12 cellular contexts compared by ENCODE assay signal in genomic region chr17:46045639-46046038, GRCh38. TPM values are rescaled to one million over a fixed set of nuclear protein-coding genes. Genes with fewer than 3 reads are reported as not detected.
DNase-seq lines count a peak whose midpoint lies in the region; ATAC-seq, FAIRE-seq and TF ChIP-seq lines count a peak whose summit lies in the region.
"Had no signal": no experiment of that assay in that cellular context is flagged by ENCODE, and none has a peak within 500 bp of the region (broad histone marks: within the 10 kb centered on the region; RNA-seq: fewer than 3 reads in every experiment).

No MANE protein-coding gene starts in this region.

- H3K4me2 ChIP-seq in A549 (no peak overlapping the region), mesenchymal stem cell (ENCODE audit: low read length, poor library complexity, severe bottlenecking) (no peak overlapping the region)
- H3K4me2 ChIP-seq: BLaER1 treated with 17β-estradiol and CSF1 and Interleukin-3, amounts not matched to agents 10 nM and 100 nM had no signal

- no peak overlapping the region for H2BK5ac ChIP-seq in mesenchymal stem cell (ENCODE audit: low read depth, low read length, poor library complexity, severe bottlenecking)

- no peak overlapping the region for H3K4me3 ChIP-seq in A549
- no peak overlapping the region for H3K4me3 ChIP-seq in HUES48 (ENCODE audit: low read depth, low read length)
- no peak overlapping the region for H3K4me3 ChIP-seq in mesenchymal stem cell (ENCODE audit: insufficient read depth in 1 of 2, low read depth in 1 of 2, low read length in 2 of 2)
- H3K4me3 ChIP-seq: BLaER1 treated with 17β-estradiol and CSF1 and Interleukin-3, amounts not matched to agents 10 nM and 100 nM; thoracic aorta had no signal

- WGBS in A549 (ENCODE audit: missing lambda C conversion rate) = 71% methylated on average over 3 of the region's 3 CpGs
- WGBS in mesenchymal stem cell = 96% methylated on average over 1 of the region's 3 CpGs

- H3K9me3 ChIP-seq in A549 (no peaks in the 10 kb centered on the region), HUES48 (ENCODE audit: control insufficient read depth, insufficient read depth, low read length) (no peaks in the 10 kb centered on the region), mesenchymal stem cell (ENCODE audit: control insufficient read depth, low read length) (no peaks in the 10 kb centered on the region)
- H3K9me3 ChIP-seq: BLaER1 treated with 17β-estradiol and CSF1 and Interleukin-3, amounts not matched to agents 10 nM and 100 nM; thoracic aorta had no signal

- peak overlapping the region in 1 of 2 donors; percentile 23 for H3K27ac Mint-ChIP-seq in activated naive CD4-positive, alpha-beta T cell treated with anti-CD3 and anti-CD28 coated beads, Interleukin-2, amount 50 U/mL, for 72 hours

- no peak overlapping the region for H2AFZ ChIP-seq in mesenchymal stem cell (ENCODE audit: low read depth, low read length)

- no peak for FAIRE-seq in A549 (lab: Jason Lieb, UNC)

- H3K36me3 Mint-ChIP-seq in activated naive CD4-positive, alpha-beta T cell treated with anti-CD3 and anti-CD28 coated beads, Interleukin-2, amount 50 U/mL, for 72 hours = peaks cover 9 to 24% of the 10 kb centered on the region in 2 donors

- no peak overlapping the region for H2BK12ac ChIP-seq in mesenchymal stem cell (ENCODE audit: low read length in 2 of 2)

- no peak overlapping the region for H3K27ac ChIP-seq in A549
- peak overlapping the region; percentile 32 for H3K27ac ChIP-seq in HUES48 (ENCODE audit: low read depth, low read length)
- H3K27ac ChIP-seq in mesenchymal stem cell (ENCODE audit: low read length, poor library complexity, severe bottlenecking) = no peak overlapping the region
- H3K27ac ChIP-seq: BLaER1 treated with 17β-estradiol and CSF1 and Interleukin-3, amounts not matched to agents 10 nM and 100 nM; thoracic aorta had no signal

- H2AK5ac ChIP-seq in mesenchymal stem cell (ENCODE audit: low read length, severe bottlenecking) = no peak overlapping the region

- no peak for TF ChIP-seq RAD21 in A549 (conservative IDR thresholded peaks at IDR 0.05 in 1 of 2, IDR thresholded peaks at IDR 0.05 in 1 of 2)

- H3K36me3 ChIP-seq in HUES48 (ENCODE audit: control insufficient read depth, insufficient read depth, low read length) (peaks cover 85% of the 10 kb centered on the region), mesenchymal stem cell (ENCODE audit: control insufficient read depth in 1 of 2, insufficient read depth in 2 of 2, low read depth in 1 of 2, low read length in 2 of 2) (peaks cover 28 to 84% of the 10 kb centered on the region in 2 experiments)

- H3K4me1 ChIP-seq in A549 (peaks cover 23% of the 10 kb centered on the region), HUES48 (ENCODE audit: control insufficient read depth, insufficient read depth, low read length) (no peaks in the 10 kb centered on the region; the same call in 1 of the 2 replicates), mesenchymal stem cell (ENCODE audit: control insufficient read depth, insufficient read depth, low read depth, low read length) (no peaks in the 10 kb centered on the region)
- H3K4me1 ChIP-seq: BLaER1 treated with 17β-estradiol and CSF1 and Interleukin-3, amounts not matched to agents 10 nM and 100 nM had no signal

- no peak overlapping the region for H4K91ac ChIP-seq in mesenchymal stem cell (ENCODE audit: low read length)

- H3K14ac ChIP-seq in mesenchymal stem cell (ENCODE audit: low read length in 2 of 2) = no peak overlapping the region

- TF ChIP-seq EP300 in A549 (IDR thresholded peaks at IDR 0.05) = no peak

- no peak overlapping the region for H2BK15ac ChIP-seq in mesenchymal stem cell (ENCODE audit: low read depth, poor library complexity, severe bottlenecking)

- H3K18ac ChIP-seq in mesenchymal stem cell (ENCODE audit: low read depth in 1 of 2, low read length in 2 of 2) = no peak overlapping the region

- H3K9ac ChIP-seq in HUES48 (ENCODE audit: low read depth, low read length) (no peak overlapping the region), mesenchymal stem cell (ENCODE audit: low read length) (peak overlapping the region; percentile 15)
- H3K9ac ChIP-seq: BLaER1 treated with 17β-estradiol and CSF1 and Interleukin-3, amounts not matched to agents 10 nM and 100 nM had no signal

- H2BK120ac ChIP-seq in mesenchymal stem cell (ENCODE audit: low read depth, low read length) = no peak overlapping the region

- H4K8ac ChIP-seq in mesenchymal stem cell (ENCODE audit: low read length) = no peak overlapping the region

- ATAC-seq in A549 (peak; percentile 17 to 21; a peak in 3 of 6 replicates), HG02970 (IDR thresholded peaks at IDR 0.05; ENCODE audit: low FRiP score, unreplicated experiment) (no peak), GM18907 (IDR thresholded peaks at IDR 0.05; ENCODE audit: unreplicated experiment) (no peak), GM21825 (IDR thresholded peaks at IDR 0.05; ENCODE audit: unreplicated experiment) (no peak)
- ATAC-seq in activated naive CD4-positive, alpha-beta T cell treated with anti-CD3 and anti-CD28 coated beads, Interleukin-2, amount 50 U/mL, for 72 hours = peak; percentile 47 to 75

- TF ChIP-seq CTCF in A549 (IDR thresholded peaks at IDR 0.05) = no peak

- no peak for DNase-seq in A549 (ENCODE audit: low read depth in 1 of 2, low spot score in 1 of 2)
- no peak for DNase-seq in activated naive CD4-positive, alpha-beta T cell treated with anti-CD3 and anti-CD28 coated beads, Interleukin-2, amount 50 U/mL, for 72 hours (ENCODE audit: low spot score in 2 of 2)
- peak; percentile 28 for DNase-seq in mesenchymal stem cell
- DNase-seq in dermis blood vessel endothelial cell = no peak
- DNase-seq: T-helper 9 cell had no signal

- H3K27me3 ChIP-seq in HUES48 (ENCODE audit: control insufficient read depth, insufficient read depth, low read length) (no peaks in the 10 kb centered on the region), mesenchymal stem cell (ENCODE audit: control insufficient read depth in 1 of 2, insufficient read depth in 1 of 2, low read length in 2 of 2) (no peaks in the 10 kb centered on the region)
- H3K27me3 ChIP-seq: BLaER1 treated with 17β-estradiol and CSF1 and Interleukin-3, amounts not matched to agents 10 nM and 100 nM had no signal

- no peak overlapping the region for H3K23ac ChIP-seq in mesenchymal stem cell (ENCODE audit: low read length in 2 of 2)

- no peaks in the 10 kb centered on the region for H3K9me3 Mint-ChIP-seq in activated naive CD4-positive, alpha-beta T cell treated with anti-CD3 and anti-CD28 coated beads, Interleukin-2, amount 50 U/mL, for 72 hours

- CTCF ChIA-PET in A549 (lab: Yijun Ruan, JAX) = interaction anchor here (1.0 to 10.5 kb wide), 18 partner anchors 12 to 170 kb away, joined by 3 to 183 read pairs (median 16); partner anchors contain the start of gene KANSL1

- no peak overlapping the region for H3K4ac ChIP-seq in mesenchymal stem cell (ENCODE audit: low read depth in 1 of 2, low read length in 2 of 2)

- H3K79me1 ChIP-seq in mesenchymal stem cell (replicated peaks; ENCODE audit: low read length, poor library complexity, severe bottlenecking) = peaks cover 29% of the 10 kb centered on the region

- POLR2A ChIA-PET in A549 (lab: Yijun Ruan, JAX) = no interaction called here

- TF ChIP-seq POLR2A in A549 (IDR thresholded peaks at IDR 0.05; ENCODE audit: low read length) = no peak

TF ChIP-seq in A549, 52 proteins besides CTCF, POLR2A, EP300 and RAD21:
- no peak for TF ChIP-seq TFCP2L1 (CRISPR knock-in tag; IDR thresholded peaks at IDR 0.05)
- TF ChIP-seq CBX8 (IDR thresholded peaks at IDR 0.05) = no peak
- TF ChIP-seq FOSL2 (IDR thresholded peaks at IDR 0.05) = no peak
- TF ChIP-seq FOSL2 (CRISPR knock-in tag; IDR thresholded peaks at IDR 0.05) = no peak
- no peak for TF ChIP-seq HEYL (CRISPR knock-in tag; IDR thresholded peaks at IDR 0.05)
- TF ChIP-seq HDAC2 (IDR thresholded peaks at IDR 0.05) = no peak
TF ChIP-seq in A549: peak in this region for 0.

RNA-seq across cellular contexts. Expression of gene STH, which starts 46.6 kb away (rescaled TPM):
- polyA plus RNA-seq in A549 (2011; rRNA removed) (not detected in 2 replicates), A549 (2017; fragmentation: RNase III; extraction: RNeasy Plus Mini Kit Qiagen cat#74134 plus additional on column Dnase treatment) (not detected in 3 replicates)
- polyA plus RNA-seq in A549 (2012; cell fraction: cytosol; rRNA removed) = not detected in 2 replicates
- not detected in 2 replicates for polyA plus RNA-seq in A549 (2012; cell fraction: nucleus; rRNA removed)
- not detected in 2 replicates for polyA minus RNA-seq in A549 (2011; rRNA and poly(A)+ RNA removed)
- total RNA-seq in activated naive CD4-positive, alpha-beta T cell treated with anti-CD3 and anti-CD28 coated beads, Interleukin-2, amount 50 U/mL, for 72 hours = not detected
- polyA plus RNA-seq in mesenchymal stem cell (2013, experiment 1 of 2) = not detected
- not detected for polyA plus RNA-seq in mesenchymal stem cell (2013, experiment 2 of 2)
- not detected in 2 replicates for total RNA-seq in dermis blood vessel endothelial cell
- total RNA-seq: M059J, thoracic aorta had no signal

Comparison
In these comparisons a context has a peak if more than half of its experiments do, and no peak if none do; other contexts are left out.
1. ATAC-seq: peak in A549 (2 of 2) and activated naive CD4-positive, alpha-beta T cell treated with anti-CD3 and anti-CD28 coated beads, Interleukin-2, amount 50 U/mL, for 72 hours (2 of 2); none in HG02970 (single experiment), GM18907 (single experiment) and GM21825 (single experiment).